Comparison of ENCODE assay signal across 12 cellular contexts in genomic region chr3:70990190-70990589, GRCh38.
DNase-seq lines count a peak whose midpoint lies in the region; ATAC-seq and TF ChIP-seq lines count a peak whose summit lies in the region.
"Had no signal": no experiment of that assay in that cellular context is flagged by ENCODE, and none has a peak within 500 bp of the region (broad histone marks: within the 10 kb centered on the region; RNA-seq: fewer than 3 reads in every experiment).

No MANE protein-coding gene starts in this region.

- peak overlapping the region; percentile 7; the same call in 1 of the 2 replicates for H3K4me3 ChIP-seq in ACC112 (ENCODE audit: low read depth, low read length)

- H3K4me1 Mint-ChIP-seq in activated naive CD8-positive, alpha-beta T cell treated with anti-CD3 and anti-CD28 coated beads for 36 hours, result peaks cover 57% of the 10 kb centered on the region
- H3K4me1 Mint-ChIP-seq in natural killer cell, result peaks cover 42% of the 10 kb centered on the region in 2 donors

- DNase-seq in activated naive CD8-positive, alpha-beta T cell treated with anti-CD3 and anti-CD28 coated beads for 36 hours, result no peak
- no peak for DNase-seq in natural killer cell
- no peak for DNase-seq in NCI-H2029 treated with DMSO at 0.1 percent for 48 hours (lab: John Stamatoyannopoulos, UW)
- DNase-seq in NCI-H2107 treated with DMSO at 0.1 percent for 48 hours (lab: John Stamatoyannopoulos, UW; ENCODE audit: unreplicated experiment), result no peak
- no peak for DNase-seq in RKO (ENCODE audit: low spot score)
- DNase-seq in activated effector memory CD4-positive, alpha-beta T cell treated with Interleukin-2 at 50 U/mL for 16 hours, result no peak
- DNase-seq: C1 segment of cervical spinal cord, MM.1S had no signal

- no peak overlapping the region for H2AFZ ChIP-seq in ACC112 (ENCODE audit: low read length, unreplicated experiment)

- H3K4me3 Mint-ChIP-seq in activated naive CD8-positive, alpha-beta T cell treated with anti-CD3 and anti-CD28 coated beads for 36 hours, result peak overlapping the region; percentile 59
- peak overlapping the region; percentile 64 for H3K4me3 Mint-ChIP-seq in natural killer cell
- H3K4me3 Mint-ChIP-seq: neural crest cell had no signal

- ATAC-seq in GM19043 (IDR thresholded peaks at IDR 0.05; ENCODE audit: low read depth, unreplicated experiment), result peak; percentile 66
- ATAC-seq in natural killer cell, result peak in 2 of 3 donors; percentile 54 to 61
- ATAC-seq: Panc1 had no signal

- H3K27ac Mint-ChIP-seq in activated naive CD8-positive, alpha-beta T cell treated with anti-CD3 and anti-CD28 coated beads for 36 hours, result peak overlapping the region; percentile 86
- peak overlapping the region; percentile 58 to 83 for H3K27ac Mint-ChIP-seq in natural killer cell

- H3K79me2 ChIP-seq in ACC112 (ENCODE audit: control insufficient read depth, insufficient read depth, low read length, unreplicated experiment), result peaks cover 38% of the 10 kb centered on the region

- peaks cover 78% of the 10 kb centered on the region for H3K36me3 Mint-ChIP-seq in activated naive CD8-positive, alpha-beta T cell treated with anti-CD3 and anti-CD28 coated beads for 36 hours
- H3K36me3 Mint-ChIP-seq in natural killer cell, result peaks cover 19% of the 10 kb centered on the region

- no peaks in the 10 kb centered on the region for H3K27me3 Mint-ChIP-seq in activated naive CD8-positive, alpha-beta T cell treated with anti-CD3 and anti-CD28 coated beads for 36 hours
- H3K27me3 Mint-ChIP-seq in natural killer cell (ENCODE audit: low read depth in 2 of 2), result no peaks in the 10 kb centered on the region

- intact Hi-C loops in natural killer cell (cut with micrococcal nuclease), result no loop called here

- TF ChIP-seq CTCF in natural killer cell (IDR thresholded peaks at IDR 0.05), result no peak

- peaks cover 38% of the 10 kb centered on the region for H3K4me1 ChIP-seq in ACC112 (ENCODE audit: control insufficient read depth, insufficient read depth, low read length, unreplicated experiment)

- no peaks in the 10 kb centered on the region for H3K27me3 ChIP-seq in ACC112 (ENCODE audit: insufficient read depth, low read length)

- peaks cover 6% of the 10 kb centered on the region for H3K9me3 Mint-ChIP-seq in activated naive CD8-positive, alpha-beta T cell treated with anti-CD3 and anti-CD28 coated beads for 36 hours
- no peaks in the 10 kb centered on the region for H3K9me3 Mint-ChIP-seq in natural killer cell

- peak overlapping the region; percentile 83 for H3K27ac ChIP-seq in ACC112 (ENCODE audit: low read depth, low read length)

- H3K36me3 ChIP-seq in ACC112 (ENCODE audit: insufficient read depth, low read length), result peaks cover 63% of the 10 kb centered on the region
